In the genomic region with DNA sequence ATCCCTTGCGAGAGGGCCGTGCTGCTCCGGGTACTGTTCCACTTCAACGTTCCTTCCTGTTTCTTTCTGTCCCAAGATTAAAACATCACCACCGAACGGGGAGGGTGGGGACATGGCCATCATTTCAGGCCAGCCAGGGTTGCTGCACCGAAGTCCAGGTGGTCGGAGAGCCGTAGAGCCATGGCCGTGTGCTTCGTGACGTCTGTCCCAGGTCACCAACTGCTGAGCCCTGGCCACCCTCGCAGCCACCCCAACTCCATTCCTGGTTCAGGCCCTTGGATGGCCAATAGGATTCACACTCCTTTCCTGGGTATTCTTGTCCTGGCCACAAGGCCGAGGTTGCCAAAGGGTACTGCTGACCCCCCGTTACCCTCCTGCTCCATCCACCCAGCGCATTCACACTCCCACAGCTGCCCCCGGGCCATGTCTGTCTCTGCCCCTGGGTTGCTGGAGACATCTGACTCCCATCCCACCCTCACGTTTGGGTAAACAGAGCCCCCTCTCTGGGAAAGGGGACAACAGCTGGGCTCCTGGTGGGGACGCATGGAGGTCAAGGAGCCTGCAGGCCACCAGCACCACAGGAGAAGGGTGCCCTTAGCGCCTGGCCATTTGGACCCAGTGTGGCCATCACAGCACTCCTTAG, we compare ENCODE assay signal across 1 cellular context.
TF ChIP-seq lines count a peak whose summit lies in the region.

No MANE protein-coding gene starts in this region.

TF ChIP-seq in H1, 55 proteins besides CTCF, POLR2A, EP300 and RAD21:
- TF ChIP-seq TBP (IDR thresholded peaks at IDR 0.05; ENCODE audit: low read depth, low read length) (no peak), ZNF274 (IDR thresholded peaks at IDR 0.05; ENCODE audit: borderline replicate concordance, extremely low read depth, low read length) (no peak), MAX (IDR thresholded peaks at IDR 0.05) (no peak), SRF (IDR thresholded peaks at IDR 0.05; ENCODE audit: low read depth, low read length) (no peak), GTF2F1 (IDR thresholded peaks at IDR 0.05; ENCODE audit: borderline replicate concordance, low read depth, low read length) (no peak), CREB1 (IDR thresholded peaks at IDR 0.05) (no peak), TAF1 (IDR thresholded peaks at IDR 0.05; ENCODE audit: low read depth, low read length) (no peak), JUND (IDR thresholded peaks at IDR 0.05; ENCODE audit: low read length) (no peak), TAF7 (optimal IDR thresholded peaks at IDR 0.05; ENCODE audit: borderline replicate concordance, low read depth, low read length) (no peak), GABPA (IDR thresholded peaks at IDR 0.05; ENCODE audit: borderline replicate concordance, insufficient read depth, low read length) (no peak), SIRT6 (IDR thresholded peaks at IDR 0.05; ENCODE audit: low read length) (no peak), RFX5 (IDR thresholded peaks at IDR 0.05; ENCODE audit: borderline replicate concordance, low read depth, low read length) (no peak), CHD2 (IDR thresholded peaks at IDR 0.05; ENCODE audit: low read length) (no peak)
- TF ChIP-seq, protein P1, sequence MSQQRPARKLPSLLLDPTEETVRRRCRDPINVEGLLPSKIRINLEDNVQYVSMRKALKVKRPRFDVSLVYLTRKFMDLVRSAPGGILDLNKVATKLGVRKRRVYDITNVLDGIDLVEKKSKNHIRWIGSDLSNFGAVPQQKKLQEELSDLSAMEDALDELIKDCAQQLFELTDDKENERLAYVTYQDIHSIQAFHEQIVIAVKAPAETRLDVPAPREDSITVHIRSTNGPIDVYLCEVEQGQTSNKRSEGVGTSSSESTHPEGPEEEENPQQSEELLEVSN (IDR thresholded peaks at IDR 0.05), result no peak
